Comparison of ENCODE assay signal across 17 cellular contexts in the genomic region with DNA sequence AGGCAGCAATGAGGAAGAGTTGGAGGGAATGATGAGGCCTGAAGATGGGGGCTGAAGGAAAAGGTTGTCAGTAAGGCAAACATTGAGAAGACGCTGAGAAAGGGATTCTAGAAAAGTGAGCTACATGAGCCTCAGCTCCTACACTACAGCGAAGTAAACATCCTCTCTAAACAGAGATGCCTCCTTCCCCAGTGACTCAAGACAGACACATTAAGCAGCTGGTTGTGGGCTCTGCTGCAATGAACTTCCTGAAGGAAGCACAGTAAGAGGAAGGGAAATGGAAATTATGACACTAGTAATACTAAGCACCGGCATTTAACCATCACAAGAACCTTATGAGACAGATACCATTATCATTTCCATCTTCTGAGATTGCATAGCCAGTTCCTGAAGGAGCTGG.
"Had no signal": no experiment of that assay in that cellular context is flagged by ENCODE, and none has a peak within 500 bp of the region (broad histone marks: within the 10 kb centered on the region; RNA-seq: fewer than 3 reads in every experiment).

No MANE protein-coding gene starts in this region.

- ATAC-seq: activated CD8-positive, alpha-beta T cell treated with anti-CD3 and anti-CD28 coated beads, Interleukin-2, amount 10 ng/mL, durations not matched to agents 7 days and 5 days; activated T-cell treated with anti-CD3 and anti-CD28 coated beads, Interleukin-2, amount 50 U/mL, for 4 hours; body of pancreas; natural killer cell; right lobe of liver; stimulated activated effector memory CD8-positive, alpha-beta T cell treated with anti-CD3 and anti-CD28 coated beads, Interleukin-12 subunit alpha, Interleukin-12 subunit beta, amount 100 ng/mL, for 72 hours had no signal

- H3K27ac ChIP-seq: body of pancreas, colonic mucosa, heart right ventricle, parathyroid adenoma, right lobe of liver, stomach had no signal

- H3K4me3 ChIP-seq: body of pancreas, colonic mucosa, heart right ventricle, right lobe of liver, smooth muscle cell, stomach had no signal

- H3K36me3 ChIP-seq: colonic mucosa, heart right ventricle, right lobe of liver, stomach had no signal

- H3K9me3 ChIP-seq: body of pancreas, colonic mucosa, right lobe of liver, stomach had no signal

- DNase-seq: activated B cell treated with CpG ODN at 0.5 μM for 24 hours; activated CD4-positive, alpha-beta T cell treated with anti-CD3 and anti-CD28 coated beads, Interleukin-2, amount 10 ng/mL, durations not matched to agents 24 days and 14 days; activated CD8-positive, alpha-beta T cell treated with anti-CD3 and anti-CD28 coated beads, Interleukin-2, amount 10 ng/mL, durations not matched to agents 7 days and 5 days; activated naive CD4-positive, alpha-beta T cell treated with anti-CD3 and anti-CD28 coated beads for 36 hours; activated T-cell treated with anti-CD3 and anti-CD28 coated beads, Interleukin-2, amount 50 U/mL, for 4 hours; body of pancreas; colonic mucosa; endodermal cell; heart right ventricle; kidney glomerular epithelial cell; natural killer cell; right lobe of liver; stimulated activated CD4-positive, alpha-beta T cell treated with anti-CD3 and anti-CD28 coated beads, Interleukin-4, amount 100 ng/mL, for 24 hours; stomach had no signal

- H3K4me1 ChIP-seq: body of pancreas, colonic mucosa, heart right ventricle, parathyroid adenoma, right lobe of liver, stomach had no signal

- H3K27me3 ChIP-seq: body of pancreas, colonic mucosa, heart right ventricle, right lobe of liver, stomach had no signal
